Comparison of ENCODE assay signal across 8 cellular contexts in genomic region chr6:147389463-147389862, GRCh38.
"Had no signal": no experiment of that assay in that cellular context is flagged by ENCODE, and none has a peak within 500 bp of the region (broad histone marks: within the 10 kb centered on the region; RNA-seq: fewer than 3 reads in every experiment).

No MANE protein-coding gene starts in this region.

- H3K4me1 ChIP-seq: HAP-1 had no signal

- FAIRE-seq: HepG2 had no signal

- H3K9me3 ChIP-seq: HAP-1 had no signal

- H3K36me3 ChIP-seq: HAP-1 had no signal

- H3K4me3 ChIP-seq: GM23248, HAP-1 had no signal

- H3K27ac ChIP-seq: GM23248, HL-60 had no signal

- ATAC-seq: HCT116, HepG2 had no signal

- DNase-seq: GM23248, GOT3, H7, HFFc6 had no signal
